In the genomic region with DNA sequence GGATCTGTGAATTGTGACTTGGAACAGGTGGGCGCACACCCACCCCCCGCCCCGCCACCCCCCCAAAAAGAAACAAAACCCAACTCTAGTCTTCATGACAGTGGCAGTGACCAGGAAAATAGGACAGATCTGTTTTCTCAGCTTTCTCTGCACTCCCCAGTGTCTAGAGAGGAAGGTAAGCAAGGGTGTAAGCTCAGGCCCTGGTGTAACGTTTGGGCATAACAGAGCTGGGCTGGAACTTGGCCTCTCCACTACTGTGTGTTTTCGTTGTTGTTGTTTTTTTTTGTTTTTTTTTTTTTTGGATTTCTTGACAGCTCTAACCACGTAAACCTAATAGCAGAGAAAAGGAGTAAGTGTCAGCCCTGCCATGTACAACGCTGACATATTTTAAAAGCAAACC, we compare ENCODE assay signal across 28 cellular contexts.
"Had no signal": no experiment of that assay in that cellular context is flagged by ENCODE, and none has a peak within 500 bp of the region (broad histone marks: within the 10 kb centered on the region; RNA-seq: fewer than 3 reads in every experiment).

No MANE protein-coding gene starts in this region.

- ATAC-seq: effector memory CD8-positive, alpha-beta T cell; esophagus mucosa; gastrocnemius medialis; heart right ventricle; left colon; left lung; left ventricle myocardium superior; lower lobe of right lung; naive thymus-derived CD4-positive, alpha-beta T cell had no signal

- H3K27ac ChIP-seq: colonic mucosa, epithelial cell of prostate, esophagus squamous epithelium, gastrocnemius medialis, heart right ventricle, left lung, lower lobe of right lung had no signal

- H3K4me1 Mint-ChIP-seq: immature natural killer cell; memory B cell; naive thymus-derived CD4-positive, alpha-beta T cell had no signal

- DNase-seq: colonic mucosa; cortex of kidney; effector CD8-positive, alpha-beta T cell; effector memory CD8-positive, alpha-beta T cell; endodermal cell; erythroblast; esophagus squamous epithelium; foreskin fibroblast; foreskin melanocyte; gastrocnemius medialis; glutamatergic neuron; head of caudate nucleus; heart right ventricle; hypothalamus; immature natural killer cell; islet precursor cell; kidney; kidney glomerular epithelial cell; left colon; left lung; left ventricle myocardium superior; lower lobe of right lung; midbrain; naive thymus-derived CD4-positive, alpha-beta T cell had no signal

- H3K4me3 Mint-ChIP-seq: dendritic cell treated with granulocyte-macrophage colony-stimulating factor and Interleukin-4, amounts not matched to agents 40 ng/mL and 50 ng/mL, for 4 days; effector memory CD8-positive, alpha-beta T cell; endodermal cell; immature natural killer cell; memory B cell; naive thymus-derived CD4-positive, alpha-beta T cell had no signal

- H3K4me3 ChIP-seq: colonic mucosa, esophagus squamous epithelium, gastrocnemius medialis, heart right ventricle, left lung, lower lobe of right lung had no signal

- H3K36me3 Mint-ChIP-seq: memory B cell; naive thymus-derived CD4-positive, alpha-beta T cell had no signal

- H3K9me3 Mint-ChIP-seq: endodermal cell had no signal

- H3K4me1 ChIP-seq: colonic mucosa, esophagus squamous epithelium, gastrocnemius medialis, heart right ventricle had no signal

- H3K36me3 ChIP-seq: colonic mucosa, esophagus squamous epithelium, gastrocnemius medialis, heart right ventricle, left lung, lower lobe of right lung had no signal

- H3K9me3 ChIP-seq: colonic mucosa, esophagus squamous epithelium, gastrocnemius medialis, left lung, lower lobe of right lung had no signal

- H3K27ac Mint-ChIP-seq: dendritic cell treated with granulocyte-macrophage colony-stimulating factor and Interleukin-4, amounts not matched to agents 40 ng/mL and 50 ng/mL, for 4 days; effector memory CD8-positive, alpha-beta T cell; endodermal cell; immature natural killer cell; memory B cell; naive thymus-derived CD4-positive, alpha-beta T cell had no signal

- H3K27me3 ChIP-seq: colonic mucosa, esophagus squamous epithelium, gastrocnemius medialis, heart right ventricle had no signal

- H3K27me3 Mint-ChIP-seq: dendritic cell treated with granulocyte-macrophage colony-stimulating factor and Interleukin-4, amounts not matched to agents 40 ng/mL and 50 ng/mL, for 4 days; effector memory CD8-positive, alpha-beta T cell; memory B cell; naive thymus-derived CD4-positive, alpha-beta T cell had no signal
